1 cellular context compared by ENCODE assay signal in the genomic region with DNA sequence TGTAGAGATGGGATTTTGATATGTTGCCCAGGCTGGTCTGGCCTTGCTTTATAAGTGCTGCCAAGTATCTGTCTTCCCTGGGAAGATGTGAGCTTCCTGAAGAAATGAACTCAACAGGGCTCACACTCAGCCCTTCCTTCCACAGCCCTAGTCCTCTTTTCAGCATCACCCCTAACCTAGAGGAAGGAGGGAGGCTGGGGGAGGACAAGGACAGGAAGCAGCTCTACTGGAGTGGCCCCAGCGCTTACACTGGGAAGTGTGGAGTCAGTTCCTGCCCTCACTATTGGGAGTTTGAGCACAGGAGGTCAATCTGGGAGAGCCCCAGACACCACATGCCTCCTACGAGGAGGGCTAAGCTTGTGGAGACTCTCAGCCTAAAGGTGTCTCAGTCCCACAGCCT.
TF ChIP-seq lines count a peak whose summit lies in the region.

No MANE protein-coding gene starts in this region.

TF ChIP-seq in PFSK-1, 5 proteins besides CTCF, POLR2A, EP300 and RAD21:
- TF ChIP-seq SIN3A (IDR thresholded peaks at IDR 0.05; ENCODE audit: borderline replicate concordance, insufficient read depth, low read length) = no peak
- TF ChIP-seq POLR2AphosphoS5 (IDR thresholded peaks at IDR 0.05; ENCODE audit: low read depth, low read length) = no peak
- TF ChIP-seq TAF1 (IDR thresholded peaks at IDR 0.05; ENCODE audit: borderline replicate concordance, insufficient read depth, low read length) = no peak
- TF ChIP-seq, protein P1, sequence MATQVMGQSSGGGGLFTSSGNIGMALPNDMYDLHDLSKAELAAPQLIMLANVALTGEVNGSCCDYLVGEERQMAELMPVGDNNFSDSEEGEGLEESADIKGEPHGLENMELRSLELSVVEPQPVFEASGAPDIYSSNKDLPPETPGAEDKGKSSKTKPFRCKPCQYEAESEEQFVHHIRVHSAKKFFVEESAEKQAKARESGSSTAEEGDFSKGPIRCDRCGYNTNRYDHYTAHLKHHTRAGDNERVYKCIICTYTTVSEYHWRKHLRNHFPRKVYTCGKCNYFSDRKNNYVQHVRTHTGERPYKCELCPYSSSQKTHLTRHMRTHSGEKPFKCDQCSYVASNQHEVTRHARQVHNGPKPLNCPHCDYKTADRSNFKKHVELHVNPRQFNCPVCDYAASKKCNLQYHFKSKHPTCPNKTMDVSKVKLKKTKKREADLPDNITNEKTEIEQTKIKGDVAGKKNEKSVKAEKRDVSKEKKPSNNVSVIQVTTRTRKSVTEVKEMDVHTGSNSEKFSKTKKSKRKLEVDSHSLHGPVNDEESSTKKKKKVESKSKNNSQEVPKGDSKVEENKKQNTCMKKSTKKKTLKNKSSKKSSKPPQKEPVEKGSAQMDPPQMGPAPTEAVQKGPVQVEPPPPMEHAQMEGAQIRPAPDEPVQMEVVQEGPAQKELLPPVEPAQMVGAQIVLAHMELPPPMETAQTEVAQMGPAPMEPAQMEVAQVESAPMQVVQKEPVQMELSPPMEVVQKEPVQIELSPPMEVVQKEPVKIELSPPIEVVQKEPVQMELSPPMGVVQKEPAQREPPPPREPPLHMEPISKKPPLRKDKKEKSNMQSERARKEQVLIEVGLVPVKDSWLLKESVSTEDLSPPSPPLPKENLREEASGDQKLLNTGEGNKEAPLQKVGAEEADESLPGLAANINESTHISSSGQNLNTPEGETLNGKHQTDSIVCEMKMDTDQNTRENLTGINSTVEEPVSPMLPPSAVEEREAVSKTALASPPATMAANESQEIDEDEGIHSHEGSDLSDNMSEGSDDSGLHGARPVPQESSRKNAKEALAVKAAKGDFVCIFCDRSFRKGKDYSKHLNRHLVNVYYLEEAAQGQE (IDR thresholded peaks at IDR 0.05; ENCODE audit: insufficient read depth in 1 of 2, low read depth in 2 of 2, low read length in 2 of 2) = no peak
- peak; percentile 26 for TF ChIP-seq FOXP2 (optimal IDR thresholded peaks at IDR 0.05; ENCODE audit: borderline replicate concordance, extremely low read depth, extremely low read length, insufficient read depth)
